ENCODE assay signal across 12 cellular contexts in genomic region chr2:38498039-38498438, GRCh38.
DNase-seq lines count a peak whose midpoint lies in the region; ATAC-seq, FAIRE-seq and TF ChIP-seq lines count a peak whose summit lies in the region.
"Had no signal": no experiment of that assay in that cellular context is flagged by ENCODE, and none has a peak within 500 bp of the region (broad histone marks: within the 10 kb centered on the region; RNA-seq: fewer than 3 reads in every experiment).

No MANE protein-coding gene starts in this region.

- peaks cover 3% of the 10 kb centered on the region; the same call in 1 of the 2 replicates for H3F3A ChIP-seq in Loucy (ENCODE audit: low read depth)

- FAIRE-seq in pancreas (lab: Jason Lieb, UNC) = no peak

- H3K27me3 Mint-ChIP-seq in glutamatergic neuron (ENCODE audit: unreplicated experiment) = peaks cover 4% of the 10 kb centered on the region

- peaks cover 21% of the 10 kb centered on the region for H3K4me1 ChIP-seq in Loucy (ENCODE audit: insufficient read depth, low read length, poor library complexity, severe bottlenecking)
- H3K4me1 ChIP-seq in pancreas = no peaks in the 10 kb centered on the region
- H3K4me1 ChIP-seq: upper lobe of left lung had no signal

- H3K9ac ChIP-seq in Loucy (ENCODE audit: low read depth, low read length, poor library complexity, severe bottlenecking) = no peak overlapping the region

- no peaks in the 10 kb centered on the region; the same call in 1 of the 2 replicates for H3K9me3 ChIP-seq in Loucy (ENCODE audit: insufficient read depth, low read depth, low read length)
- H3K9me3 ChIP-seq in pancreas = no peaks in the 10 kb centered on the region

- H3K4me1 Mint-ChIP-seq in glutamatergic neuron (ENCODE audit: low read depth, unreplicated experiment) = peaks cover 37% of the 10 kb centered on the region

- peak overlapping the region; percentile 74 for H3K4me3 Mint-ChIP-seq in glutamatergic neuron (ENCODE audit: unreplicated experiment)

- H3K27me3 ChIP-seq in GM06990 (replicated peaks; ENCODE audit: control insufficient read depth, insufficient read depth, low read length) (no peaks in the 10 kb centered on the region), Loucy (ENCODE audit: insufficient read depth, low read length, poor library complexity, severe bottlenecking) (no peaks in the 10 kb centered on the region), pancreas (no peaks in the 10 kb centered on the region)
- H3K27me3 ChIP-seq: SJCRH30, upper lobe of left lung had no signal

- H3K27ac ChIP-seq in pancreas = no peak overlapping the region
- H3K27ac ChIP-seq: SJCRH30, upper lobe of left lung had no signal

- ATAC-seq in GM21367 (IDR thresholded peaks at IDR 0.05; ENCODE audit: unreplicated experiment) = peak; percentile 78
- no peak for ATAC-seq in pancreas

- no peaks in the 10 kb centered on the region for H3K79me2 ChIP-seq in Loucy (ENCODE audit: insufficient read depth, low read length)

- H3K9me3 Mint-ChIP-seq in glutamatergic neuron (ENCODE audit: unreplicated experiment) = peaks cover 20% of the 10 kb centered on the region

- peak overlapping the region; percentile 79 for H3K4me2 ChIP-seq in Loucy (ENCODE audit: low read depth, low read length, poor library complexity, severe bottlenecking)

- DNase-seq in GM06990 (ENCODE audit: extremely low read depth, insufficient read length) (peak; percentile 33), glutamatergic neuron (peak; percentile 78), epidermal melanocyte (ENCODE audit: insufficient read length, low spot score) (no peak), HPDE6-E6E7 (ENCODE audit: extremely low spot score) (no peak), pancreas (no peak), DMS53 treated with DMSO at 0.1 percent for 48 hours (lab: John Stamatoyannopoulos, UW; ENCODE audit: unreplicated experiment) (no peak)
- DNase-seq: activated CD4-positive, alpha-beta T cell treated with anti-CD3 and anti-CD28 coated beads for 48 hours; NCI-H1694; SJCRH30; upper lobe of left lung had no signal

- H3K4me3 ChIP-seq in GM06990 (replicated peaks; ENCODE audit: low read depth, low read length) (no peak overlapping the region), Loucy (ENCODE audit: low read length, poor library complexity, severe bottlenecking) (peak overlapping the region; percentile 53), pancreas (no peak overlapping the region)
- H3K4me3 ChIP-seq: SJCRH30, upper lobe of left lung had no signal

- TF ChIP-seq CTCF in GM06990 (IDR thresholded peaks at IDR 0.05; ENCODE audit: insufficient read depth, low read length, poor library complexity, severe bottlenecking) (no peak), Loucy (conservative IDR thresholded peaks at IDR 0.05; ENCODE audit: low read length) (no peak), glutamatergic neuron (IDR thresholded peaks at IDR 0.05; ENCODE audit: partially characterized antibody, unreplicated experiment) (no peak), pancreas (IDR thresholded peaks at IDR 0.05) (no peak)

- H3K36me3 ChIP-seq in GM06990 (ENCODE audit: control insufficient read depth, insufficient read depth, low read length) = no peaks in the 10 kb centered on the region
- no peaks in the 10 kb centered on the region for H3K36me3 ChIP-seq in Loucy (ENCODE audit: insufficient read depth, low read length)
- H3K36me3 ChIP-seq in pancreas = no peaks in the 10 kb centered on the region
- H3K36me3 ChIP-seq: SJCRH30, upper lobe of left lung had no signal

- WGBS in pancreas, 2 donors = 81 to 90% methylated on average over 3 of the region's 3 CpGs

- intact Hi-C loops in pancreas (cut with DNase I) = no loop called here

- H4K20me1 ChIP-seq in Loucy (ENCODE audit: insufficient read depth, low read length, poor library complexity, severe bottlenecking) = no peaks in the 10 kb centered on the region

- H3K36me3 Mint-ChIP-seq in glutamatergic neuron (ENCODE audit: unreplicated experiment) = peaks cover 12% of the 10 kb centered on the region

- no peak overlapping the region; the same call in 1 of the 2 replicates for H2AFZ ChIP-seq in Loucy (ENCODE audit: low read length)

- no peaks in the 10 kb centered on the region for H3K9me2 ChIP-seq in Loucy (replicated peaks; ENCODE audit: low read depth, low read length)

- H3K27ac Mint-ChIP-seq in glutamatergic neuron (ENCODE audit: unreplicated experiment) = peak overlapping the region; percentile 96

Comparison
In these comparisons a context has a peak if more than half of its experiments do, and no peak if none do; other contexts are left out.
1. DNase-seq: peak in GM06990 (single experiment) and glutamatergic neuron (single experiment); none in epidermal melanocyte (single experiment), HPDE6-E6E7 (single experiment), pancreas (0 of 6) and DMS53 treated with DMSO at 0.1 percent for 48 hours (single experiment).